10 cellular contexts compared by ENCODE assay signal in genomic region chr1:235902638-235903542, GRCh38. TPM values are rescaled to one million over a fixed set of nuclear protein-coding genes. Genes with fewer than 3 reads are reported as not detected.
DNase-seq lines count a peak whose midpoint lies in the region; ATAC-seq and TF ChIP-seq lines count a peak whose summit lies in the region.
"Had no signal": no experiment of that assay in that cellular context is flagged by ENCODE, and none has a peak within 500 bp of the region (broad histone marks: within the 10 kb centered on the region; RNA-seq: fewer than 3 reads in every experiment).

No MANE protein-coding gene starts in this region.

- H3K36me3 ChIP-seq in testis (ENCODE audit: low read depth, missing control alignments) (no peaks in the 10 kb centered on the region), psoas muscle (ENCODE audit: insufficient read depth in 1 of 2, low read depth in 1 of 2) (no peaks in the 10 kb centered on the region)
- H3K36me3 ChIP-seq: cardiac muscle cell had no signal

- H3K9me3 ChIP-seq in testis (no peaks in the 10 kb centered on the region), psoas muscle (no peaks in the 10 kb centered on the region)

- H3K27ac ChIP-seq in testis: no peak overlapping the region
- no peak overlapping the region for H3K27ac ChIP-seq in psoas muscle
- H3K27ac ChIP-seq: 22Rv1, cardiac muscle cell had no signal

- WGBS in testis, 2 donors: 59 to 64% methylated on average over 7 of the region's 7 CpGs
- WGBS in psoas muscle, 3 donors: 57 to 63% (median 59%) methylated on average over 7 of the region's 7 CpGs

- H3K27me3 ChIP-seq in testis (no peaks in the 10 kb centered on the region), psoas muscle (ENCODE audit: insufficient read depth in 3 of 3, low read length in 2 of 3) (peaks cover 0 to 11% (median 0%) of the 10 kb centered on the region in 3 donors)
- H3K27me3 ChIP-seq: cardiac muscle cell had no signal

- no peak for TF ChIP-seq POLR2A in testis (IDR thresholded peaks at IDR 0.05)

- intact Hi-C loops in testis (cut with DNase I; ENCODE audit: low total_unique reads) (no loop called here), psoas muscle (cut with DNase I) (no loop called here)

- H3K4me3 ChIP-seq in fibroblast of mammary gland (ENCODE audit: control insufficient read depth, low read depth, low read length) (no peak overlapping the region), testis (no peak overlapping the region), psoas muscle (no peak overlapping the region)
- H3K4me3 ChIP-seq: cardiac muscle cell had no signal

- ATAC-seq in psoas muscle: no peak

- DNase-seq in NCI-H1092 treated with DMSO at 0.1 percent for 48 hours (lab: John Stamatoyannopoulos, UW) (peak; percentile 14), NCI-H1092 (lab: John Stamatoyannopoulos, UW) (no peak), RPMI7951 (ENCODE audit: low read depth) (peak; percentile 97), fibroblast of mammary gland (ENCODE audit: low read depth) (peak; percentile 92), testis (peak; percentile 50), psoas muscle (no peak), superior temporal gyrus (ENCODE audit: extremely low spot score) (no peak)
- DNase-seq in activated CD4-positive, alpha-beta T cell treated with anti-CD3 and anti-CD28 coated beads, Interleukin-2, amount 50 U/mL, for 4 hours: no peak

- TF ChIP-seq CTCF in fibroblast of mammary gland (conservative IDR thresholded peaks at IDR 0.05; ENCODE audit: control insufficient read depth, insufficient read depth, low read depth, low read length) (no peak), testis (IDR thresholded peaks at IDR 0.05) (no peak), psoas muscle (IDR thresholded peaks at IDR 0.05) (no peak)

- H3K4me1 ChIP-seq in testis (peaks cover 4% of the 10 kb centered on the region), psoas muscle (no peaks in the 10 kb centered on the region)

RNA-seq across cellular contexts. Expression of gene LYST, which starts 36.2 kb away (rescaled TPM):
- 16.9 and 19.7 TPM in 2 replicates for total RNA-seq in RPMI7951 (2014; rRNA removed; shearing (Covaris generic))
- total RNA-seq in testis: 10 to 100 TPM; 60.9 to 69.1 TPM
- 22.9 TPM for polyA plus RNA-seq in testis (ENCODE audit: insufficient read depth, low read depth, low replicate concordance)
- 1 to 10 TPM; 5.6 to 8.6 (median 6.3) TPM for total RNA-seq in psoas muscle
- 1 to 10 TPM; 2.4 to 4.2 (median 3.3) TPM for polyA plus RNA-seq in psoas muscle

Comparison
In these comparisons a context has a peak if more than half of its experiments do, and no peak if none do; other contexts are left out.
1. DNase-seq: peak in NCI-H1092 treated with DMSO at 0.1 percent for 48 hours (single experiment), RPMI7951 (single experiment), fibroblast of mammary gland (single experiment) and testis (single experiment); none in NCI-H1092 (single experiment), psoas muscle (0 of 2), superior temporal gyrus (single experiment) and activated CD4-positive, alpha-beta T cell treated with anti-CD3 and anti-CD28 coated beads, Interleukin-2, amount 50 U/mL, for 4 hours (0 of 2).